ENCODE assay signal across 1 cellular context in the genomic region with DNA sequence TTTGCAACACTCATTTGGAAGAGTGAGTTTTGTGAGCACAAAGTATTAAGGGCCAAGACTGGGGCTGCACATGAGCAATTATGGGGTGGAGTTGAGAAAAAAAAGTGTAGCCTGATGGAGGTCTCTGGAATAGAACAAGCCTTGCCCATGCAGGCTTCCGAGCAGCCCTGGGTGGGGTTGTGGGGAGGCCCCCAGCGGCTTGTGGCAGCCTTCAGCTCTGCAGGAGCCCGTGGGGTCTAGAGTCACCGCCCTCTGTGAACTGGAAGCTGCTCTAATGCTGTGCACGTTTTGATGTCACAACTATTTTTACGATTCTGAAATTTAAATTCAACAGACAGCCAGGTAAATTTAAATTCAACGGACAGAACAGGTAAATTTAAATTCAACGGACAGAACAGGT.
TF ChIP-seq lines count a peak whose summit lies in the region.

No MANE protein-coding gene starts in this region.

TF ChIP-seq in GM23338, 12 proteins besides CTCF, POLR2A, EP300 and RAD21:
- TF ChIP-seq, protein P1, sequence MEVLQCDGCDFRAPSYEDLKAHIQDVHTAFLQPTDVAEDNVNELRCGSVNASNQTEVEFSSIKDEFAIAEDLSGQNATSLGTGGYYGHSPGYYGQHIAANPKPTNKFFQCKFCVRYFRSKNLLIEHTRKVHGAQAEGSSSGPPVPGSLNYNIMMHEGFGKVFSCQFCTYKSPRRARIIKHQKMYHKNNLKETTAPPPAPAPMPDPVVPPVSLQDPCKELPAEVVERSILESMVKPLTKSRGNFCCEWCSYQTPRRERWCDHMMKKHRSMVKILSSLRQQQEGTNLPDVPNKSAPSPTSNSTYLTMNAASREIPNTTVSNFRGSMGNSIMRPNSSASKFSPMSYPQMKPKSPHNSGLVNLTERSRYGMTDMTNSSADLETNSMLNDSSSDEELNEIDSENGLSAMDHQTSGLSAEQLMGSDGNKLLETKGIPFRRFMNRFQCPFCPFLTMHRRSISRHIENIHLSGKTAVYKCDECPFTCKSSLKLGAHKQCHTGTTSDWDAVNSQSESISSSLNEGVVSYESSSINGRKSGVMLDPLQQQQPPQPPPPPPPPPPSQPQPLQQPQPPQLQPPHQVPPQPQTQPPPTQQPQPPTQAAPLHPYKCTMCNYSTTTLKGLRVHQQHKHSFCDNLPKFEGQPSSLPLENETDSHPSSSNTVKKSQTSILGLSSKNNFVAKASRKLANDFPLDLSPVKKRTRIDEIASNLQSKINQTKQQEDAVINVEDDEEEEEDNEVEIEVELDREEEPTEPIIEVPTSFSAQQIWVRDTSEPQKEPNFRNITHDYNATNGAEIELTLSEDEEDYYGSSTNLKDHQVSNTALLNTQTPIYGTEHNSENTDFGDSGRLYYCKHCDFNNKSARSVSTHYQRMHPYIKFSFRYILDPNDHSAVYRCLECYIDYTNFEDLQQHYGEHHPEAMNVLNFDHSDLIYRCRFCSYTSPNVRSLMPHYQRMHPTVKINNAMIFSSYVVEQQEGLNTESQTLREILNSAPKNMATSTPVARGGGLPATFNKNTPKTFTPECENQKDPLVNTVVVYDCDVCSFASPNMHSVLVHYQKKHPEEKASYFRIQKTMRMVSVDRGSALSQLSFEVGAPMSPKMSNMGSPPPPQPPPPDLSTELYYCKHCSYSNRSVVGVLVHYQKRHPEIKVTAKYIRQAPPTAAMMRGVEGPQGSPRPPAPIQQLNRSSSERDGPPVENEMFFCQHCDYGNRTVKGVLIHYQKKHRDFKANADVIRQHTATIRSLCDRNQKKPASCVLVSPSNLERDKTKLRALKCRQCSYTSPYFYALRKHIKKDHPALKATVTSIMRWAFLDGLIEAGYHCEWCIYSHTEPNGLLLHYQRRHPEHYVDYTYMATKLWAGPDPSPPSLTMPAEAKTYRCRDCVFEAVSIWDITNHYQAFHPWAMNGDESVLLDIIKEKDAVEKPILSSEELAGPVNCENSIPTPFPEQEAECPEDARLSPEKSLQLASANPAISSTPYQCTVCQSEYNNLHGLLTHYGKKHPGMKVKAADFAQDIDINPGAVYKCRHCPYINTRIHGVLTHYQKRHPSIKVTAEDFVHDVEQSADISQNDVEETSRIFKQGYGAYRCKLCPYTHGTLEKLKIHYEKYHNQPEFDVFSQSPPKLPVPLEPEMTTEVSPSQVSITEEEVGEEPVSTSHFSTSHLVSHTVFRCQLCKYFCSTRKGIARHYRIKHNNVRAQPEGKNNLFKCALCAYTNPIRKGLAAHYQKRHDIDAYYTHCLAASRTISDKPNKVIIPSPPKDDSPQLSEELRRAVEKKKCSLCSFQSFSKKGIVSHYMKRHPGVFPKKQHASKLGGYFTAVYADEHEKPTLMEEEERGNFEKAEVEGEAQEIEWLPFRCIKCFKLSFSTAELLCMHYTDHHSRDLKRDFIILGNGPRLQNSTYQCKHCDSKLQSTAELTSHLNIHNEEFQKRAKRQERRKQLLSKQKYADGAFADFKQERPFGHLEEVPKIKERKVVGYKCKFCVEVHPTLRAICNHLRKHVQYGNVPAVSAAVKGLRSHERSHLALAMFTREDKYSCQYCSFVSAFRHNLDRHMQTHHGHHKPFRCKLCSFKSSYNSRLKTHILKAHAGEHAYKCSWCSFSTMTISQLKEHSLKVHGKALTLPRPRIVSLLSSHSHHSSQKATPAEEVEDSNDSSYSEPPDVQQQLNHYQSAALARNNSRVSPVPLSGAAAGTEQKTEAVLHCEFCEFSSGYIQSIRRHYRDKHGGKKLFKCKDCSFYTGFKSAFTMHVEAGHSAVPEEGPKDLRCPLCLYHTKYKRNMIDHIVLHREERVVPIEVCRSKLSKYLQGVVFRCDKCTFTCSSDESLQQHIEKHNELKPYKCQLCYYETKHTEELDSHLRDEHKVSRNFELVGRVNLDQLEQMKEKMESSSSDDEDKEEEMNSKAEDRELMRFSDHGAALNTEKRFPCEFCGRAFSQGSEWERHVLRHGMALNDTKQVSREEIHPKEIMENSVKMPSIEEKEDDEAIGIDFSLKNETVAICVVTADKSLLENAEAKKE (CRISPR knock-in tag; IDR thresholded peaks at IDR 0.05) = no peak
- TF ChIP-seq EZH2phosphoT487 (IDR thresholded peaks at IDR 0.05; ENCODE audit: unreplicated experiment) = no peak
- TF ChIP-seq, protein P2, sequence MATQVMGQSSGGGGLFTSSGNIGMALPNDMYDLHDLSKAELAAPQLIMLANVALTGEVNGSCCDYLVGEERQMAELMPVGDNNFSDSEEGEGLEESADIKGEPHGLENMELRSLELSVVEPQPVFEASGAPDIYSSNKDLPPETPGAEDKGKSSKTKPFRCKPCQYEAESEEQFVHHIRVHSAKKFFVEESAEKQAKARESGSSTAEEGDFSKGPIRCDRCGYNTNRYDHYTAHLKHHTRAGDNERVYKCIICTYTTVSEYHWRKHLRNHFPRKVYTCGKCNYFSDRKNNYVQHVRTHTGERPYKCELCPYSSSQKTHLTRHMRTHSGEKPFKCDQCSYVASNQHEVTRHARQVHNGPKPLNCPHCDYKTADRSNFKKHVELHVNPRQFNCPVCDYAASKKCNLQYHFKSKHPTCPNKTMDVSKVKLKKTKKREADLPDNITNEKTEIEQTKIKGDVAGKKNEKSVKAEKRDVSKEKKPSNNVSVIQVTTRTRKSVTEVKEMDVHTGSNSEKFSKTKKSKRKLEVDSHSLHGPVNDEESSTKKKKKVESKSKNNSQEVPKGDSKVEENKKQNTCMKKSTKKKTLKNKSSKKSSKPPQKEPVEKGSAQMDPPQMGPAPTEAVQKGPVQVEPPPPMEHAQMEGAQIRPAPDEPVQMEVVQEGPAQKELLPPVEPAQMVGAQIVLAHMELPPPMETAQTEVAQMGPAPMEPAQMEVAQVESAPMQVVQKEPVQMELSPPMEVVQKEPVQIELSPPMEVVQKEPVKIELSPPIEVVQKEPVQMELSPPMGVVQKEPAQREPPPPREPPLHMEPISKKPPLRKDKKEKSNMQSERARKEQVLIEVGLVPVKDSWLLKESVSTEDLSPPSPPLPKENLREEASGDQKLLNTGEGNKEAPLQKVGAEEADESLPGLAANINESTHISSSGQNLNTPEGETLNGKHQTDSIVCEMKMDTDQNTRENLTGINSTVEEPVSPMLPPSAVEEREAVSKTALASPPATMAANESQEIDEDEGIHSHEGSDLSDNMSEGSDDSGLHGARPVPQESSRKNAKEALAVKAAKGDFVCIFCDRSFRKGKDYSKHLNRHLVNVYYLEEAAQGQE (IDR thresholded peaks at IDR 0.05; ENCODE audit: unreplicated experiment) = no peak
- TF ChIP-seq, protein P3, sequence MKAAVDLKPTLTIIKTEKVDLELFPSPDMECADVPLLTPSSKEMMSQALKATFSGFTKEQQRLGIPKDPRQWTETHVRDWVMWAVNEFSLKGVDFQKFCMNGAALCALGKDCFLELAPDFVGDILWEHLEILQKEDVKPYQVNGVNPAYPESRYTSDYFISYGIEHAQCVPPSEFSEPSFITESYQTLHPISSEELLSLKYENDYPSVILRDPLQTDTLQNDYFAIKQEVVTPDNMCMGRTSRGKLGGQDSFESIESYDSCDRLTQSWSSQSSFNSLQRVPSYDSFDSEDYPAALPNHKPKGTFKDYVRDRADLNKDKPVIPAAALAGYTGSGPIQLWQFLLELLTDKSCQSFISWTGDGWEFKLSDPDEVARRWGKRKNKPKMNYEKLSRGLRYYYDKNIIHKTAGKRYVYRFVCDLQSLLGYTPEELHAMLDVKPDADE (IDR thresholded peaks at IDR 0.05) = no peak
- no peak for TF ChIP-seq EZH2 (IDR thresholded peaks at IDR 0.05; ENCODE audit: low read depth, unreplicated experiment)
- no peak for TF ChIP-seq ZNF114 (CRISPR knock-in tag; IDR thresholded peaks at IDR 0.05)
- TF ChIP-seq NANOG (IDR thresholded peaks at IDR 0.05; ENCODE audit: borderline replicate concordance) = no peak
- no peak for TF ChIP-seq JUNB (IDR thresholded peaks at IDR 0.05; ENCODE audit: unreplicated experiment)
- no peak for TF ChIP-seq ZNF331 (CRISPR knock-in tag; IDR thresholded peaks at IDR 0.05; ENCODE audit: low read depth)
- no peak for TF ChIP-seq CREB1 (CRISPR knock-in tag; IDR thresholded peaks at IDR 0.05; ENCODE audit: low read depth)
- TF ChIP-seq STAT1 (IDR thresholded peaks at IDR 0.05; ENCODE audit: unreplicated experiment) = no peak
- TF ChIP-seq POLR2AphosphoS5 (IDR thresholded peaks at IDR 0.05; ENCODE audit: low read depth) = no peak
TF ChIP-seq in GM23338: peak in this region for 0.
